In the genomic region with DNA sequence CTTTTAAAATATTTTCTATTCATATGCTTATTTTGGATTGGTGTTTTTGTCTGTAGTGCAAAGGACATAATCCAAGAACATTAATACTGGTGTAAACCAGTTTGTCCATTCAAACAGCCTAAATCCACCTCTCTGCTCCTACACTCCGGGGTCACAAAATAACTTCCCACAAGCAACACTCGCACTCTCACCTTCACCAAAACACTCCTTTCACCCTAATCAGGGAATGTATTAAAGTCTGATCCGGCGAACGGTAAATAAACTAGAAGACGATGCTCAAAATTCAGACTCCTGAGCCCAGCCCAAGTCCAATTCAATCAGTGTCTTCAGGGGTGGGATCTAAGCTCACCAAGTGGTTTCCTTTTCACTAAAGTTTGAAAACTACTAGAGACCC, we compare ENCODE assay signal across 8 cellular contexts. TPM values are rescaled to one million over a fixed set of nuclear protein-coding genes. Genes with fewer than 3 reads are reported as not detected.
DNase-seq lines count a peak whose midpoint lies in the region; ATAC-seq and TF ChIP-seq lines count a peak whose summit lies in the region.

No MANE protein-coding gene starts in this region.

- TF ChIP-seq CTCF in KMS-11 (conservative IDR thresholded peaks at IDR 0.05; ENCODE audit: low read depth, low read length) (no peak), brain microvascular endothelial cell (IDR thresholded peaks at IDR 0.05; ENCODE audit: low read depth, low read length, missing control alignments) (no peak), right lobe of liver (IDR thresholded peaks at IDR 0.05) (no peak), upper lobe of left lung (IDR thresholded peaks at IDR 0.05) (no peak)

- peak overlapping the region; percentile 96 for H3K4me2 ChIP-seq in KMS-11

- H3K27me3 Mint-ChIP-seq in CD8-positive, alpha-beta memory T cell = peaks cover 0 to 9% of the 10 kb centered on the region in 2 donors

- peak; percentile 1 to 12 (median 4) for ATAC-seq in right lobe of liver
- ATAC-seq in upper lobe of left lung (ENCODE audit: low FRiP score in 2 of 2) = no peak
- no peak for ATAC-seq in HG03565 (IDR thresholded peaks at IDR 0.05; ENCODE audit: unreplicated experiment)

- POLR2A ChIA-PET in CD8-positive, alpha-beta memory T cell (lab: Charles Lee) = interaction anchor here (6.1 kb wide), 1 partner anchor 67 kb away, joined by 111 read pairs; the partner anchor contains the start of gene SCAMP1

- H4K20me1 ChIP-seq in KMS-11 (ENCODE audit: insufficient read depth) = no peaks in the 10 kb centered on the region

- no peaks in the 10 kb centered on the region for H3K9me3 ChIP-seq in CD8-positive, alpha-beta memory T cell (ENCODE audit: low read length)
- H3K9me3 ChIP-seq in right lobe of liver (no peaks in the 10 kb centered on the region), upper lobe of left lung (no peaks in the 10 kb centered on the region)

- H3K9ac ChIP-seq in KMS-11 = peak overlapping the region; percentile 85

- peaks cover 23% of the 10 kb centered on the region for H3K4me1 ChIP-seq in CD8-positive, alpha-beta memory T cell (ENCODE audit: insufficient read depth, low read length)
- H3K4me1 ChIP-seq in KMS-11 (ENCODE audit: low read depth, poor library complexity, severe bottlenecking) (peaks cover 13% of the 10 kb centered on the region), right lobe of liver (peaks cover 0 to 19% (median 3%) of the 10 kb centered on the region in 4 donors), upper lobe of left lung (peaks cover 20 to 46% (median 30%) of the 10 kb centered on the region in 4 donors)

- CTCF ChIA-PET in CD8-positive, alpha-beta memory T cell (lab: Charles Lee) = interaction anchor here (0.9 to 6.4 kb wide), 2 partner anchors 66 to 690 kb away, joined by 3 to 73 read pairs; partner anchors contain the start of gene SCAMP1

- H3K9me3 Mint-ChIP-seq in CD8-positive, alpha-beta memory T cell = no peaks in the 10 kb centered on the region

- H3K4me1 Mint-ChIP-seq in CD8-positive, alpha-beta memory T cell = peaks cover 45 to 55% (median 53%) of the 10 kb centered on the region in 3 donors

- H3K4me3 Mint-ChIP-seq in CD8-positive, alpha-beta memory T cell = peak overlapping the region; percentile 90 to 100 (median 99)

- DNase-seq in CD8-positive, alpha-beta memory T cell = peak in 1 of 5 donors; percentile 4
- DNase-seq in brain microvascular endothelial cell (no peak), right lobe of liver (no peak), upper lobe of left lung (no peak), iPS-NIHi7 (ENCODE audit: extremely low spot score) (no peak)
- no peak for DNase-seq in activated CD8-positive, alpha-beta memory T cell treated with anti-CD3 and anti-CD28 coated beads, Interleukin-2, amount 50 U/mL, for 48 hours

- in situ Hi-C loops in brain microvascular endothelial cell (cut with HindIII; ENCODE audit: low pct_ligation_motif_present, low sequenced_read_pairs) = no loop called here

- H3K36me3 Mint-ChIP-seq in CD8-positive, alpha-beta memory T cell = peaks cover 0 to 15% (median 1%) of the 10 kb centered on the region in 3 donors

- H3K27ac Mint-ChIP-seq in CD8-positive, alpha-beta memory T cell = peak overlapping the region; percentile 93 to 100 (median 99)

- no peak for TF ChIP-seq EP300 in upper lobe of left lung (IDR thresholded peaks at IDR 0.05)

- intact Hi-C loops in right lobe of liver (cut with DNase I) = loop anchor here in 1 of 2 donors (10.0 kb wide), 1 partner anchor 61 kb away; no protein-coding TSS in a partner anchor

- TF ChIP-seq POLR2A in right lobe of liver (IDR thresholded peaks at IDR 0.05) = no peak
- no peak for TF ChIP-seq POLR2A in upper lobe of left lung (IDR thresholded peaks at IDR 0.05)

- H3K27me3 ChIP-seq in CD8-positive, alpha-beta memory T cell (ENCODE audit: insufficient read depth, low read length, poor library complexity, severe bottlenecking) = no peaks in the 10 kb centered on the region
- H3K27me3 ChIP-seq in KMS-11 (ENCODE audit: insufficient read depth, low read depth) (no peaks in the 10 kb centered on the region), brain microvascular endothelial cell (replicated peaks) (no peaks in the 10 kb centered on the region), right lobe of liver (no peaks in the 10 kb centered on the region), upper lobe of left lung (no peaks in the 10 kb centered on the region)

- no peaks in the 10 kb centered on the region for H3K36me3 ChIP-seq in CD8-positive, alpha-beta memory T cell (ENCODE audit: insufficient read depth, low read length)
- H3K36me3 ChIP-seq in KMS-11 (ENCODE audit: insufficient read depth) (no peaks in the 10 kb centered on the region), brain microvascular endothelial cell (replicated peaks) (no peaks in the 10 kb centered on the region), right lobe of liver (no peaks in the 10 kb centered on the region), upper lobe of left lung (no peaks in the 10 kb centered on the region)

- peaks cover 24% of the 10 kb centered on the region for H3K79me2 ChIP-seq in KMS-11 (ENCODE audit: insufficient read depth, low read depth)

- 0% methylated on average over 6 of the region's 6 CpGs for WGBS in right lobe of liver (ENCODE audit: insufficient coverage, low coverage, low lambda C conversion rate, missing lambda C conversion rate)
- WGBS in upper lobe of left lung, 2 donors = 0 to 1% methylated on average over 6 of the region's 6 CpGs

- H3K27ac ChIP-seq in CD8-positive, alpha-beta memory T cell (ENCODE audit: low read depth, low read length) = peak overlapping the region; percentile 93
- H3K27ac ChIP-seq in KMS-11 (peak overlapping the region; percentile 67; the same call in 1 of the 2 replicates), brain microvascular endothelial cell (peak overlapping the region; percentile 82), right lobe of liver (peak overlapping the region; percentile 83 to 92 (median 85)), upper lobe of left lung (peak overlapping the region; percentile 85 to 95 (median 92))

- peak overlapping the region; percentile 99 for H2AFZ ChIP-seq in KMS-11 (ENCODE audit: low read depth)

- H3K4me3 ChIP-seq in CD8-positive, alpha-beta memory T cell (ENCODE audit: low read length) = peak overlapping the region; percentile 100
- H3K4me3 ChIP-seq in KMS-11 (IDR thresholded peaks at IDR 0.05; ENCODE audit: insufficient read depth, low read depth, low read length) (no peak overlapping the region), brain microvascular endothelial cell (ENCODE audit: low read depth, low read length) (peak overlapping the region; percentile 99), right lobe of liver (peak overlapping the region; percentile 86 to 88 (median 87)), upper lobe of left lung (peak overlapping the region; percentile 74 to 82 (median 75))

RNA-seq across cellular contexts. Expression of gene AP3B1, which starts 0.6 kb away (rescaled TPM):
- total RNA-seq in CD8-positive, alpha-beta memory T cell = 10 to 100 TPM; 40.3 to 41.1 TPM
- 27.1 TPM for polyA plus RNA-seq in CD8-positive, alpha-beta memory T cell
- total RNA-seq in right lobe of liver (10 to 100 TPM; 11.4 to 17.9 (median 12.9) TPM), upper lobe of left lung (10 to 100 TPM; 25.7 to 66.9 (median 37.8) TPM)

Comparison
In these comparisons a context has a peak if more than half of its experiments do, and no peak if none do; other contexts are left out.
1. ATAC-seq: peak in right lobe of liver (4 of 4); none in upper lobe of left lung (0 of 2) and HG03565 (single experiment).
2. Peak in every context shown above with its lines, with median percentiles within 50 percentile points of each other: H3K27ac ChIP-seq.